8 cellular contexts compared by ENCODE assay signal in the genomic region with DNA sequence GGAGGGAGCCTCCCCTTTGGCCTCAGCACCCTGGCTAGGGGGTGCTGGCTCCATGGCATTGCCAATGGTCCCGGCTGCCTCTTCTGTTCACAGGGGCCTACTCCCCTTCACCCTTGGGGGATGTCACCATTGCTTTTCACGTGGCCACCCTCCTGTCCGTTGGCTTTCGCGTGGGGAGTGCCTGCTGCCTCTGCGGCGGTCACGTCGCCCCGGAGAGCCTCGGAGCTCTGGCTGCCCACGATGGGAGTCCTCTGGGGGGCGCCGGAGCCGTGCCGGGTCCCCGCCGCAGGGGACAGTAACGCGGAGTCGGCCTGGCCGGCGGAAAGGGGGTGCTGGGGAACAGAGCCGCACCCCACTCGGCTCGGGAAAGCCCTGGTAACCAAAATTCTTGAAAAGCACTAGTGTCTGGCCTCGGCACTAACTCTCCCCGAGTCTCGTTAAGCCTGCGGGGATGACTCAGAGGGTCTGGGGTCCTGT. TPM values are rescaled to one million over a fixed set of nuclear protein-coding genes. Genes with fewer than 3 reads are reported as not detected.
DNase-seq lines count a peak whose midpoint lies in the region; ATAC-seq, FAIRE-seq and TF ChIP-seq lines count a peak whose summit lies in the region.

No MANE protein-coding gene starts in this region.

- DNase-seq in CD8-positive, alpha-beta memory T cell: peak in 3 of 5 donors; percentile 8 to 58 (median 24)
- peak; percentile 65 for DNase-seq in KBM-7
- DNase-seq in activated CD4-positive, alpha-beta T cell treated with anti-CD3 and anti-CD28 coated beads for 4 hours: peak; percentile 21
- DNase-seq in endothelial cell of umbilical vein (ENCODE audit: low read depth, low spot score): no peak
- no peak for DNase-seq in thoracic aorta (ENCODE audit: low spot score)

- peaks cover 0 to 32% (median 4%) of the 10 kb centered on the region in 3 donors for H3K36me3 Mint-ChIP-seq in CD8-positive, alpha-beta memory T cell

- H3K9me3 Mint-ChIP-seq in CD8-positive, alpha-beta memory T cell: no peaks in the 10 kb centered on the region

- TF ChIP-seq POLR2A in endothelial cell of umbilical vein (IDR thresholded peaks at IDR 0.05; ENCODE audit: low read depth, low read length): no peak

- peak overlapping the region; percentile 81 to 88 (median 85) for H3K4me3 Mint-ChIP-seq in CD8-positive, alpha-beta memory T cell

- POLR2A ChIA-PET in CD8-positive, alpha-beta memory T cell (lab: Charles Lee): interaction anchor here (0.6 kb wide), 1 partner anchor 1229 kb away, joined by 5 read pairs; no protein-coding TSS in a partner anchor
- POLR2A ChIA-PET in endothelial cell of umbilical vein (lab: Charles Lee): interaction anchor here (0.6 kb wide), 1 partner anchor 296 kb away, joined by 4 read pairs; no protein-coding TSS in a partner anchor

- H3K79me2 ChIP-seq in endothelial cell of umbilical vein (ENCODE audit: control insufficient read depth, insufficient read depth, low read length): peaks cover 4% of the 10 kb centered on the region

- H3K4me1 ChIP-seq in CD8-positive, alpha-beta memory T cell (ENCODE audit: insufficient read depth, low read length): peaks cover 15% of the 10 kb centered on the region
- peaks cover 11% of the 10 kb centered on the region for H3K4me1 ChIP-seq in endothelial cell of umbilical vein (ENCODE audit: control insufficient read depth, extremely low read depth, insufficient read depth, low read length)
- peaks cover 5% of the 10 kb centered on the region for H3K4me1 ChIP-seq in mucosa of stomach (ENCODE audit: control insufficient read depth, insufficient read depth, low read length)
- peaks cover 0 to 14% of the 10 kb centered on the region in 2 donors for H3K4me1 ChIP-seq in thoracic aorta (ENCODE audit: control insufficient read depth in 1 of 2, low read depth in 2 of 2)

- peaks cover 14 to 28% (median 23%) of the 10 kb centered on the region in 3 donors for H3K4me1 Mint-ChIP-seq in CD8-positive, alpha-beta memory T cell

- no peaks in the 10 kb centered on the region for H3K9me1 ChIP-seq in endothelial cell of umbilical vein (replicated peaks; ENCODE audit: control insufficient read depth, extremely low read depth, insufficient read depth, low read length)

- in situ Hi-C loops in KBM-7 (cut with MboI; ENCODE audit: low pct_unique_long_range_greater_than_20kb, low sequenced_read_pairs): no loop called here

- no peak for FAIRE-seq in endothelial cell of umbilical vein (lab: Jason Lieb, UNC)

- TF ChIP-seq CTCF in endothelial cell of umbilical vein (IDR thresholded peaks at IDR 0.05; ENCODE audit: extremely low read depth in 1 of 2, insufficient read depth in 1 of 2, low read depth in 1 of 2, low read length in 2 of 2) (peak; percentile 23 to 68), thoracic aorta (IDR thresholded peaks at IDR 0.05) (no peak)

- dilution Hi-C loops in endothelial cell of umbilical vein (cut with MboI; ENCODE audit: extremely low pct_ligation_motif_present, low sequenced_read_pairs): no loop called here

- H3K9me3 ChIP-seq in CD8-positive, alpha-beta memory T cell (ENCODE audit: low read length): no peaks in the 10 kb centered on the region
- H3K9me3 ChIP-seq in endothelial cell of umbilical vein (replicated peaks; ENCODE audit: control insufficient read depth, insufficient read depth, low read length) (no peaks in the 10 kb centered on the region), mucosa of stomach (ENCODE audit: control insufficient read depth, low read length) (no peaks in the 10 kb centered on the region), thoracic aorta (no peaks in the 10 kb centered on the region)

- H3K27me3 ChIP-seq in CD8-positive, alpha-beta memory T cell (ENCODE audit: insufficient read depth, low read length, poor library complexity, severe bottlenecking): no peaks in the 10 kb centered on the region
- no peaks in the 10 kb centered on the region for H3K27me3 ChIP-seq in endothelial cell of umbilical vein (ENCODE audit: control insufficient read depth in 2 of 2, insufficient read depth in 2 of 2, low read length in 2 of 2)
- H3K27me3 ChIP-seq in mucosa of stomach (ENCODE audit: control insufficient read depth, insufficient read depth, low read length): no peaks in the 10 kb centered on the region
- no peaks in the 10 kb centered on the region for H3K27me3 ChIP-seq in thoracic aorta (replicated peaks; ENCODE audit: insufficient read depth)

- peak overlapping the region; percentile 94 for H3K4me3 ChIP-seq in CD8-positive, alpha-beta memory T cell (ENCODE audit: low read length)
- H3K4me3 ChIP-seq in endothelial cell of umbilical vein (replicated peaks in 1 of 3; ENCODE audit: insufficient read depth in 1 of 3, low read depth in 1 of 3, low read length in 3 of 3) (peak overlapping the region; percentile 51 to 78 (median 76)), mucosa of stomach (ENCODE audit: low read length) (peak overlapping the region; percentile 29), thoracic aorta (peak overlapping the region; percentile 83)

- peak overlapping the region; percentile 92 for H2AFZ ChIP-seq in endothelial cell of umbilical vein (ENCODE audit: low read depth, low read length)

- H3K27ac ChIP-seq in CD8-positive, alpha-beta memory T cell (ENCODE audit: low read depth, low read length): peak overlapping the region; percentile 75
- H3K27ac ChIP-seq in endothelial cell of umbilical vein (ENCODE audit: insufficient read depth, low read depth, low read length): peak overlapping the region; percentile 76
- H3K27ac ChIP-seq in thoracic aorta: peak overlapping the region; percentile 87 to 89

- H3K9ac ChIP-seq in endothelial cell of umbilical vein (replicated peaks; ENCODE audit: extremely low read depth, insufficient read depth, low read length): peak overlapping the region; percentile 80
- H3K9ac ChIP-seq in mucosa of stomach (ENCODE audit: low read length): peak overlapping the region; percentile 95

- H3K4me2 ChIP-seq in endothelial cell of umbilical vein (ENCODE audit: insufficient read depth, low read length): peak overlapping the region; percentile 78

- TSS peak; percentile 87 for BruUV-seq in endothelial cell of umbilical vein (replicated peaks; lab: Mats Ljungman, UMichigan)

- ATAC-seq in GM19455 (IDR thresholded peaks at IDR 0.05; ENCODE audit: unreplicated experiment) (peak; percentile 7), thoracic aorta (ENCODE audit: insufficient number of reproducible peaks, low FRiP score, low read depth) (no peak), GM18858 (IDR thresholded peaks at IDR 0.05; ENCODE audit: unreplicated experiment) (no peak)

- H3K36me3 ChIP-seq in CD8-positive, alpha-beta memory T cell (ENCODE audit: insufficient read depth, low read length): peaks cover 12% of the 10 kb centered on the region
- H3K36me3 ChIP-seq in endothelial cell of umbilical vein (ENCODE audit: control insufficient read depth in 2 of 2, extremely low read depth in 1 of 2, insufficient read depth in 2 of 2, low read length in 2 of 2) (peaks cover 3 to 8% of the 10 kb centered on the region in 2 experiments), mucosa of stomach (ENCODE audit: control insufficient read depth, insufficient read depth, low read length) (no peaks in the 10 kb centered on the region), thoracic aorta (peaks cover 17% of the 10 kb centered on the region)

- CTCF ChIA-PET in CD8-positive, alpha-beta memory T cell (lab: Charles Lee): interaction anchor here (0.7 to 2.1 kb wide), 9 partner anchors 11 to 295 kb away, joined by 3 to 7 read pairs (median 5); no protein-coding TSS in a partner anchor
- CTCF ChIA-PET in endothelial cell of umbilical vein (lab: Charles Lee): interaction anchor here (1.0 to 5.2 kb wide), 8 partner anchors 9 to 403 kb away, joined by 3 to 50 read pairs (median 3); a partner anchor contains a TSS

- peak overlapping the region; percentile 20 to 84 (median 68) for H3K27ac Mint-ChIP-seq in CD8-positive, alpha-beta memory T cell

- H4K20me1 ChIP-seq in endothelial cell of umbilical vein (replicated peaks; ENCODE audit: control insufficient read depth, extremely low read depth, insufficient read depth, low read length): no peaks in the 10 kb centered on the region

- H3K27me3 Mint-ChIP-seq in CD8-positive, alpha-beta memory T cell: no peaks in the 10 kb centered on the region

- intact Hi-C loops in endothelial cell of umbilical vein (cut with micrococcal nuclease): no loop called here

TF ChIP-seq in endothelial cell of umbilical vein, 7 proteins besides CTCF, POLR2A, EP300 and RAD21 (continues in another document):
- TF ChIP-seq JUN (IDR thresholded peaks at IDR 0.05; ENCODE audit: borderline replicate concordance, insufficient read depth, insufficient read length, low read depth): no peak
- no peak for TF ChIP-seq POLR2AphosphoS5 (IDR thresholded peaks at IDR 0.05; ENCODE audit: insufficient read depth, low read depth, low read length)
- no peak for TF ChIP-seq EZH2 (IDR thresholded peaks at IDR 0.05; ENCODE audit: borderline replicate concordance, low read depth, low read length, severe bottlenecking)
- no peak for TF ChIP-seq MYC (IDR thresholded peaks at IDR 0.05; ENCODE audit: low read depth, low read length)
- TF ChIP-seq FOS (IDR thresholded peaks at IDR 0.05; ENCODE audit: borderline replicate concordance, insufficient read depth, low read length): no peak

RNA-seq across cellular contexts. Expression of a gene that starts 0.7 kb away (rescaled TPM):
- total RNA-seq in CD8-positive, alpha-beta memory T cell: 10 to 100 TPM; 27.2 to 27.5 TPM
- 42.0 TPM for polyA plus RNA-seq in CD8-positive, alpha-beta memory T cell
- total RNA-seq in endothelial cell of umbilical vein (75.3 and 81.2 TPM in 2 replicates), thoracic aorta (10 to 100 TPM; 49.0 to 62.4 TPM)
- 22.5 and 22.6 TPM in 2 replicates for polyA plus RNA-seq in endothelial cell of umbilical vein
- polyA plus RNA-seq in endothelial cell of umbilical vein (2011; cell fraction: cytosol; rRNA removed): 10.6 and 12.2 TPM in 2 replicates
- polyA plus RNA-seq in endothelial cell of umbilical vein (2011; cell fraction: nucleus; rRNA removed): 6.7 and 10.0 TPM in 2 replicates
- polyA plus RNA-seq in endothelial cell of umbilical vein (2012): 58.9 and 90.7 TPM in 2 replicates
- polyA minus RNA-seq in endothelial cell of umbilical vein: 2.9 and 4.2 TPM in 2 replicates
- 0.72 TPM for polyA minus RNA-seq in endothelial cell of umbilical vein (2011; cell fraction: cytosol; rRNA and poly(A)+ RNA removed)
- polyA minus RNA-seq in endothelial cell of umbilical vein (2011; cell fraction: nucleus; rRNA and poly(A)+ RNA removed): 1.9 and 2.3 TPM in 2 replicates

RNA-seq across cellular contexts. Expression of a gene that starts 25.7 kb away (rescaled TPM):
- total RNA-seq in CD8-positive, alpha-beta memory T cell: not detected
- polyA plus RNA-seq in CD8-positive, alpha-beta memory T cell: not detected
- total RNA-seq in endothelial cell of umbilical vein (not detected in 2 replicates), thoracic aorta (not detected)
- not detected in 2 replicates for polyA plus RNA-seq in endothelial cell of umbilical vein
- not detected in 2 replicates for polyA plus RNA-seq in endothelial cell of umbilical vein (2011; cell fraction: cytosol; rRNA removed)
- not detected in 2 replicates for polyA plus RNA-seq in endothelial cell of umbilical vein (2011; cell fraction: nucleus; rRNA removed)
- polyA plus RNA-seq in endothelial cell of umbilical vein (2012): not detected in 2 replicates
- polyA minus RNA-seq in endothelial cell of umbilical vein: not detected in 2 replicates
- polyA minus RNA-seq in endothelial cell of umbilical vein (2011; cell fraction: cytosol; rRNA and poly(A)+ RNA removed): not detected
- polyA minus RNA-seq in endothelial cell of umbilical vein (2011; cell fraction: nucleus; rRNA and poly(A)+ RNA removed): not detected in 2 replicates

Comparison
In these comparisons a context has a peak if more than half of its experiments do, and no peak if none do; other contexts are left out.
1. DNase-seq: peak in CD8-positive, alpha-beta memory T cell (3 of 5), KBM-7 (single experiment) and activated CD4-positive, alpha-beta T cell treated with anti-CD3 and anti-CD28 coated beads for 4 hours (2 of 2); none in endothelial cell of umbilical vein (single experiment) and thoracic aorta (single experiment).
2. H3K4me3 ChIP-seq: peak in every context shown above with its lines; median percentile 94 in CD8-positive, alpha-beta memory T cell; 83 in thoracic aorta; 76 in endothelial cell of umbilical vein; 29 in mucosa of stomach.
3. Peak in every context shown above with its lines, with median percentiles within 50 percentile points of each other: H3K27ac ChIP-seq.